ENCODE assay signal across 22 cellular contexts in genomic region chr2:215207791-215208367, GRCh38.
"Had no signal": no experiment of that assay in that cellular context is flagged by ENCODE, and none has a peak within 500 bp of the region (broad histone marks: within the 10 kb centered on the region; RNA-seq: fewer than 3 reads in every experiment).

No MANE protein-coding gene starts in this region.

- H3K9me3 ChIP-seq: neutrophil, ovary, right atrium auricular region, right lobe of liver, testis, thyroid gland, transverse colon had no signal

- H3K4me1 ChIP-seq: left lung, lower lobe of right lung, right atrium auricular region, right lobe of liver, stomach, testis, thyroid gland, transverse colon, uterus had no signal

- H3K4me3 ChIP-seq: left lung, lower lobe of right lung, ovary, right atrium auricular region, right lobe of liver, smooth muscle cell, stomach, testis, thyroid gland, transverse colon, uterus had no signal

- DNase-seq: head of caudate nucleus; hippocampal formation; kidney; left colon; lower lobe of right lung; mammary epithelial cell; mesenchymal stem cell; naive thymus-derived CD8-positive, alpha-beta T cell; ovary; right lobe of liver; stimulated activated CD4-positive, alpha-beta T cell treated with anti-CD3 and anti-CD28 coated beads, Interleukin-2, amount 100 ng/mL, for 24 hours; stimulated activated CD4-positive, alpha-beta T cell treated with anti-CD3 and anti-CD28 coated beads, Interleukin-4, amount 100 ng/mL, for 1 hour; stimulated activated naive CD4-positive, alpha-beta T cell; stomach; testis; thyroid gland; transverse colon; uterus had no signal

- ATAC-seq: left colon; left lung; lower lobe of right lung; naive thymus-derived CD8-positive, alpha-beta T cell had no signal

- H3K27me3 ChIP-seq: left lung, neutrophil, ovary, right atrium auricular region, right lobe of liver, stomach, testis, thyroid gland, transverse colon, uterus had no signal

- H3K4me2 ChIP-seq: smooth muscle cell had no signal

- H3K36me3 ChIP-seq: left lung, lower lobe of right lung, neutrophil, ovary, right atrium auricular region, right lobe of liver, stomach, thyroid gland, transverse colon, uterus had no signal

- H3K27ac ChIP-seq: left lung, lower lobe of right lung, neutrophil, ovary, right atrium auricular region, right lobe of liver, stomach, testis, thyroid gland, transverse colon, uterus had no signal
